Comparison of ENCODE assay signal across 27 cellular contexts in the genomic region with DNA sequence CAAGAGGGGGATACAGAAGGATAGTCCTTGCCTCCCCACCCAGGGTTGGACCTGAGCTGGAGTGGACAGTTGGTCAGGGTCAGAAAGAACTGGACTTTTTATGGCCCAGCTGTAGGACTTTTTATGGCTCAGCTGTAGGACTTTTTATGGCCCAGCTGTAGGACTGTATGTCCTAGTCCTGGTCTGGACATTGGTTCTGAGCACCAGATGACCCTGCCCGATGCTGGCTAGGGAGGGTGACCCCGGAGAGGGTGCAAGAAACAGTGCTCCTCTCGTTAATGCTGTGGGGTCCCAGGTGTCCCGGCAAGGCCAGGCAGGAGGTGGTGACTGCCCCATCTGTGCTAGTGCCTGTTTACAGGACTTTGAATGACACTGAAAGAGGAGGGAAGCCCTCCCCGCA. TPM values are rescaled to one million over a fixed set of nuclear protein-coding genes. Genes with fewer than 3 reads are reported as not detected.
A peak's percentile ranks its signal among the peaks of the same experiment; 100 is the strongest.
DNase-seq lines count a peak whose midpoint lies in the region; ATAC-seq, FAIRE-seq and TF ChIP-seq lines count a peak whose summit lies in the region.
"Had no signal": no experiment of that assay in that cellular context is flagged by ENCODE, and none has a peak within 500 bp of the region (broad histone marks: within the 10 kb centered on the region; RNA-seq: fewer than 3 reads in every experiment).

No MANE protein-coding gene starts in this region.

- H3K4me2 ChIP-seq in A549 (peak overlapping the region; percentile 95; the same call in 2 of the 3 replicates), DND-41 (ENCODE audit: insufficient read depth, low read length) (0 out of 2 replicates have a peak overlapping the region, but pooled peaks have one; percentile 98)

- H3K36me3 Mint-ChIP-seq in T-helper 17 cell (ENCODE audit: low read depth), result no peaks in the 10 kb centered on the region
- H3K36me3 Mint-ChIP-seq: IgD-negative memory B cell, natural killer cell, T-cell had no signal

- H3K79me2 ChIP-seq in DND-41 (ENCODE audit: insufficient read depth, low read length), result peaks cover 49% of the 10 kb centered on the region

- no peaks in the 10 kb centered on the region for H3K27me3 Mint-ChIP-seq in T-helper 17 cell
- H3K27me3 Mint-ChIP-seq: activated CD4-positive, alpha-beta memory T cell treated with anti-CD3 and anti-CD28 coated beads, Interleukin-2, amount 10 ng/mL, durations not matched to agents 7 days and 5 days; stimulated activated naive CD8-positive, alpha-beta T cell treated with anti-CD3 and anti-CD28 coated beads, Interleukin-15, amount 100 ng/mL, for 72 hours; T-cell had no signal

- CTCF ChIA-PET in A549 (lab: Yijun Ruan, JAX), result no interaction called here

- TF ChIP-seq EP300 in A549 (IDR thresholded peaks at IDR 0.05), result no peak

- H4K20me1 ChIP-seq in DND-41 (ENCODE audit: insufficient read depth, low read length), result peaks cover 32% of the 10 kb centered on the region

- H3K9me3 ChIP-seq in A549 (no peaks in the 10 kb centered on the region), DND-41 (ENCODE audit: insufficient read depth, low read length, severe bottlenecking) (no peaks in the 10 kb centered on the region), T-helper 17 cell (ENCODE audit: control insufficient read depth, low read length, poor library complexity, severe bottlenecking) (no peaks in the 10 kb centered on the region), mucosa of descending colon (no peaks in the 10 kb centered on the region), left lung (no peaks in the 10 kb centered on the region), left ventricle myocardium inferior (replicated peaks) (no peaks in the 10 kb centered on the region)
- H3K9me3 ChIP-seq: Peyer's patch had no signal

- no peak for TF ChIP-seq POLR2A in A549 (IDR thresholded peaks at IDR 0.05; ENCODE audit: low read length)

- TF ChIP-seq CTCF in A549 (IDR thresholded peaks at IDR 0.05) (no peak), DND-41 (IDR thresholded peaks at IDR 0.05; ENCODE audit: borderline replicate concordance, extremely low read depth, low read length, poor library complexity, severe bottlenecking) (no peak), mucosa of descending colon (IDR thresholded peaks at IDR 0.05) (no peak), left lung (IDR thresholded peaks at IDR 0.05) (no peak), left ventricle myocardium inferior (IDR thresholded peaks at IDR 0.05; ENCODE audit: borderline replicate concordance) (no peak)

- H3K9ac ChIP-seq in DND-41 (ENCODE audit: low read depth, low read length), result peak overlapping the region; percentile 74; the same call in 1 of the 2 replicates

- intact Hi-C loops in mucosa of descending colon (cut with DNase I, micrococcal nuclease) (no loop called here), left lung (cut with DNase I) (no loop called here), left ventricle myocardium inferior (cut with micrococcal nuclease) (no loop called here)

- H3K27me3 ChIP-seq in DND-41 (ENCODE audit: insufficient read depth, low read length, poor library complexity) (no peaks in the 10 kb centered on the region), left lung (peaks cover 0 to 15% of the 10 kb centered on the region in 2 donors), left ventricle myocardium inferior (ENCODE audit: low read depth) (peaks cover 7% of the 10 kb centered on the region)
- H3K27me3 ChIP-seq: Peyer's patch had no signal

- FAIRE-seq in A549 (lab: Jason Lieb, UNC), result no peak
- FAIRE-seq: endometrium, H1, islet of Langerhans, TTC549 had no signal

- WGBS in A549 (ENCODE audit: missing lambda C conversion rate), result 100% methylated on average over 1 of the region's 5 CpGs

- H3K4me1 Mint-ChIP-seq in T-helper 17 cell, result peaks cover 17% of the 10 kb centered on the region

- peak overlapping the region; percentile 80 for H3K27ac Mint-ChIP-seq in T-helper 17 cell
- H3K27ac Mint-ChIP-seq: IgD-negative memory B cell had no signal

- H3K36me3 ChIP-seq in DND-41 (ENCODE audit: insufficient read depth, low read length) (peaks cover 9% of the 10 kb centered on the region), mucosa of descending colon (ENCODE audit: low read depth) (no peaks in the 10 kb centered on the region), left lung (no peaks in the 10 kb centered on the region), left ventricle myocardium inferior (no peaks in the 10 kb centered on the region)
- H3K36me3 ChIP-seq: Peyer's patch had no signal

- H3K4me1 ChIP-seq in A549, result peaks cover 19% of the 10 kb centered on the region; the same call in 1 of the 3 replicates
- peaks cover 40% of the 10 kb centered on the region for H3K4me1 ChIP-seq in DND-41 (ENCODE audit: insufficient read depth, low read length)
- H3K4me1 ChIP-seq in mucosa of descending colon (ENCODE audit: low read depth), result peaks cover 25% of the 10 kb centered on the region
- peaks cover 7 to 35% of the 10 kb centered on the region in 2 donors for H3K4me1 ChIP-seq in left lung
- peaks cover 50% of the 10 kb centered on the region for H3K4me1 ChIP-seq in left ventricle myocardium inferior

- no peak overlapping the region for H2AFZ ChIP-seq in DND-41 (ENCODE audit: low read depth, low read length)

- H3K4me3 Mint-ChIP-seq in T-helper 17 cell, result no peak overlapping the region

- TF ChIP-seq RAD21 in A549 (conservative IDR thresholded peaks at IDR 0.05 in 1 of 2, IDR thresholded peaks at IDR 0.05 in 1 of 2), result no peak

- H3K27ac ChIP-seq in A549 (peak overlapping the region in 1 of 2 experiments; percentile 97; a peak in 1 of 6 replicates), DND-41 (ENCODE audit: low read length) (no peak overlapping the region), left lung (no peak overlapping the region), left ventricle myocardium inferior (replicated peaks) (no peak overlapping the region)
- H3K27ac ChIP-seq: Peyer's patch had no signal

- POLR2A ChIA-PET in A549 (lab: Yijun Ruan, JAX), result no interaction called here

- H3K4me3 ChIP-seq in A549 (no peak overlapping the region), DND-41 (ENCODE audit: low read depth in 1 of 2, low read length in 2 of 2) (0 out of 4 replicates have a peak overlapping the region, but pooled peaks of 1 of the 2 experiments have one; percentile 99), mucosa of descending colon (no peak overlapping the region), left lung (no peak overlapping the region), left ventricle myocardium inferior (no peak overlapping the region)

- DNase-seq in A549 (ENCODE audit: low read depth in 1 of 2, low spot score in 1 of 2), result no peak
- no peak for DNase-seq in DND-41
- no peak for DNase-seq in T-helper 17 cell
- DNase-seq in mucosa of descending colon, result no peak
- DNase-seq in left lung, result no peak
- no peak for DNase-seq in left ventricle myocardium inferior
- DNase-seq: activated CD4-positive, alpha-beta memory T cell treated with anti-CD3 and anti-CD28 coated beads, Interleukin-2, amount 10 ng/mL, durations not matched to agents 7 days and 5 days; activated CD4-positive, alpha-beta T cell treated with anti-CD3 and anti-CD28 coated beads for 1 hour; activated gamma-delta T cell; activated T-cell treated with anti-CD3 and anti-CD28 coated beads for 4 hours; dermis blood vessel endothelial cell; midbrain; natural killer cell; NCI-H1105; NCI-H2029 treated with DMSO at 0.1 percent for 48 hours; NCI-H526; Peyer's patch; stimulated activated CD4-positive, alpha-beta T cell treated with anti-CD3 and anti-CD28 coated beads, Interleukin-1b, Interleukin-23, amount 100 ng/mL, for 48 hours; stimulated activated CD8-positive, alpha-beta memory T cell treated with anti-CD3 and anti-CD28 coated beads, Interleukin-4, amount 100 ng/mL, for 48 hours; stimulated activated naive CD8-positive, alpha-beta T cell treated with anti-CD3 and anti-CD28 coated beads, Interleukin-15, amount 100 ng/mL, for 72 hours; T-cell had no signal

- ATAC-seq in A549 (no peak), DND-41 (ENCODE audit: insufficient read depth, low read depth) (no peak), T-helper 17 cell (no peak), mucosa of descending colon (peak; percentile 7), left lung (no peak), HG03025 (IDR thresholded peaks at IDR 0.05; ENCODE audit: low FRiP score, unreplicated experiment) (no peak)
- ATAC-seq: natural killer cell; stimulated activated naive CD8-positive, alpha-beta T cell treated with anti-CD3 and anti-CD28 coated beads, Interleukin-15, amount 100 ng/mL, for 72 hours; T-cell had no signal

TF ChIP-seq in A549, 52 proteins besides CTCF, POLR2A, EP300 and RAD21 (continues in another document):
- no peak for TF ChIP-seq ZC3H11A (IDR thresholded peaks at IDR 0.05)
- no peak for TF ChIP-seq CHD2 (IDR thresholded peaks at IDR 0.05; ENCODE audit: low read length, partially characterized antibody)
- no peak for TF ChIP-seq ESRRA (IDR thresholded peaks at IDR 0.05; ENCODE audit: borderline replicate concordance, low read length)
- no peak for TF ChIP-seq TFCP2L1 (CRISPR knock-in tag; IDR thresholded peaks at IDR 0.05)
- TF ChIP-seq POLR2AphosphoS2 (conservative IDR thresholded peaks at IDR 0.05; ENCODE audit: low read length), result no peak
- no peak for TF ChIP-seq ZFP36 (IDR thresholded peaks at IDR 0.05; ENCODE audit: borderline replicate concordance, partially characterized antibody)
- TF ChIP-seq FOSL2 (IDR thresholded peaks at IDR 0.05), result no peak
- no peak for TF ChIP-seq FOSL2 (CRISPR knock-in tag; IDR thresholded peaks at IDR 0.05)
- TF ChIP-seq CHD4 (IDR thresholded peaks at IDR 0.05; ENCODE audit: borderline replicate concordance), result no peak
- no peak for TF ChIP-seq RNF2 (IDR thresholded peaks at IDR 0.05; ENCODE audit: borderline replicate concordance, low read depth)
- TF ChIP-seq NR3C1 (IDR thresholded peaks at IDR 0.05), result no peak

RNA-seq across cellular contexts. Expression of gene LETM1, which starts 2.0 kb away (rescaled TPM):
- 18.6 and 20.2 TPM in 2 replicates for polyA plus RNA-seq in A549 (2011; rRNA removed)
- 24.7 and 30.2 TPM in 2 replicates for polyA plus RNA-seq in A549 (2012; cell fraction: cytosol; rRNA removed)
- 85.4 and 112 TPM in 2 replicates for polyA plus RNA-seq in A549 (2012; cell fraction: nucleus; rRNA removed)
- 29.6 to 29.9 TPM (median 29.6 TPM) in 3 replicates for polyA plus RNA-seq in A549 (2017; fragmentation: RNase III; extraction: RNeasy Plus Mini Kit Qiagen cat#74134 plus additional on column Dnase treatment)
- polyA minus RNA-seq in A549 (2011; rRNA and poly(A)+ RNA removed), result 36.4 and 57.7 TPM in 2 replicates
- 10 to 100 TPM; 34.4 to 41.4 TPM for total RNA-seq in T-helper 17 cell
- total RNA-seq in mucosa of descending colon, result 100 to 1,000 TPM in 2 of 3 donors, 10 to 100 TPM in 1; 85.5 to 160 (median 133) TPM
- total RNA-seq in left lung, result 10 to 100 TPM; 40.8 to 52.3 TPM
- total RNA-seq in left ventricle myocardium inferior, result 38.8 TPM

RNA-seq across cellular contexts. Expression of gene NSD2, which starts 13.3 kb away (rescaled TPM):
- polyA plus RNA-seq in A549 (2011; rRNA removed) (49.3 and 52.6 TPM in 2 replicates), A549 (2017; fragmentation: RNase III; extraction: RNeasy Plus Mini Kit Qiagen cat#74134 plus additional on column Dnase treatment) (43.8 to 47.7 TPM (median 44.5 TPM) in 3 replicates)
- 33.5 and 40.4 TPM in 2 replicates for polyA plus RNA-seq in A549 (2012; cell fraction: cytosol; rRNA removed)
- polyA plus RNA-seq in A549 (2012; cell fraction: nucleus; rRNA removed), result 80.4 and 85.8 TPM in 2 replicates
- 74.4 and 88.7 TPM in 2 replicates for polyA minus RNA-seq in A549 (2011; rRNA and poly(A)+ RNA removed)
- total RNA-seq in T-helper 17 cell (10 to 100 TPM; 55.0 to 62.2 TPM), mucosa of descending colon (100 to 1,000 TPM in 1 of 3 donors, 10 to 100 TPM in 2; 82.8 to 114 (median 83.3) TPM), left lung (10 to 100 TPM; 53.6 to 60.0 TPM), left ventricle myocardium inferior (42.5 TPM)
